ENCODE assay signal across 1 cellular context in genomic region chr9:127767405-127767804, GRCh38.
TF ChIP-seq lines count a peak whose summit lies in the region.

No MANE protein-coding gene starts in this region.

TF ChIP-seq in SK-N-SH, 30 proteins besides CTCF, POLR2A, EP300 and RAD21:
- TF ChIP-seq NFIC (IDR thresholded peaks at IDR 0.05; ENCODE audit: borderline replicate concordance) = no peak
- TF ChIP-seq RXRA (IDR thresholded peaks at IDR 0.05; ENCODE audit: borderline replicate concordance, low read depth) = no peak
- TF ChIP-seq SMC3 (IDR thresholded peaks at IDR 0.05; ENCODE audit: low read depth, low read length) = no peak
- TF ChIP-seq JUND (IDR thresholded peaks at IDR 0.05) = no peak
- TF ChIP-seq GATA2 (CRISPR knock-in tag; IDR thresholded peaks at IDR 0.05) = no peak
- TF ChIP-seq YY1 (IDR thresholded peaks at IDR 0.05; ENCODE audit: low read depth) = no peak
- no peak for TF ChIP-seq MAX (IDR thresholded peaks at IDR 0.05; ENCODE audit: low read depth)
- no peak for TF ChIP-seq RCOR1 (IDR thresholded peaks at IDR 0.05; ENCODE audit: low read length)
- TF ChIP-seq ZBTB33 (IDR thresholded peaks at IDR 0.05; ENCODE audit: borderline replicate concordance, low read depth) = no peak
- TF ChIP-seq FOXJ3 (CRISPR knock-in tag; IDR thresholded peaks at IDR 0.05) = no peak
- TF ChIP-seq CHD2 (IDR thresholded peaks at IDR 0.05; ENCODE audit: low read length, partially characterized antibody) = no peak
